Comparison of ENCODE assay signal across 17 cellular contexts in the genomic region with DNA sequence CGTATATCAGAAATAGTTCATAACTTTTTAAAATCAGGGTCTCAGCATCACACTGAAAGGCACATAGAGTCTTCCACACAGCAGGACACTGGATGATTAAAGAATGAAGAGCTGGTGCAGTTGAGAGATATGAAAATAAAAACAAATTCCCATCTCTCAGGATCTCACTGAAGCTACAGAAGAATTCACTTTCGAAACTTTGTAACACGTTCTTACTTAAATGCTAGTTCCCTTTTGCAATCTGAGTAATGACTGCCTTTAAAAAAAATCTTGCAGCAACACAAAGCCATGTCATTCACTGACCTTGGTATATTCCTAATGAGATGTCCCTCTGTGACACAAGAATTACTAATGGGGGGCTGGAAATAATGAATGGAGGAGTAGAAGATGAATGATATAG.
DNase-seq lines count a peak whose midpoint lies in the region; ATAC-seq, FAIRE-seq and TF ChIP-seq lines count a peak whose summit lies in the region.
"Had no signal": no experiment of that assay in that cellular context is flagged by ENCODE, and none has a peak within 500 bp of the region (broad histone marks: within the 10 kb centered on the region; RNA-seq: fewer than 3 reads in every experiment).

No MANE protein-coding gene starts in this region.

- H3K36me3 Mint-ChIP-seq in activated naive CD8-positive, alpha-beta T cell treated with anti-CD3 and anti-CD28 coated beads for 36 hours: no peaks in the 10 kb centered on the region

- TF ChIP-seq CTCF in AG10803 (conservative IDR thresholded peaks at IDR 0.05; ENCODE audit: low read length) (no peak), ascending aorta (IDR thresholded peaks at IDR 0.05) (no peak), osteoblast (IDR thresholded peaks at IDR 0.05; ENCODE audit: extremely low read depth, low read depth, low read length) (no peak)

- DNase-seq in AG10803 (ENCODE audit: low read depth) (peak; percentile 42), MV-4-11 (lab: John Stamatoyannopoulos, UW) (peak; percentile 34), ascending aorta (ENCODE audit: low spot score in 2 of 2) (no peak), osteoblast (ENCODE audit: insufficient read length, low spot score, missing footprints) (no peak), RCC 7860 (ENCODE audit: low spot score) (no peak)
- no peak for DNase-seq in activated naive CD8-positive, alpha-beta T cell treated with anti-CD3 and anti-CD28 coated beads for 36 hours
- DNase-seq: DMS 273 treated with DMSO at 0.1 percent for 48 hours, H9, NCI-H1092 treated with DMSO at 0.1 percent for 48 hours, NCI-H1694, NCI-H2107, NCI-H69, Right ventricle myocardium superior had no signal

- H3K9me3 ChIP-seq in ascending aorta (no peaks in the 10 kb centered on the region), osteoblast (ENCODE audit: low read depth, low read length) (no peaks in the 10 kb centered on the region)

- H3K36me3 ChIP-seq in ascending aorta (no peaks in the 10 kb centered on the region), osteoblast (ENCODE audit: insufficient read depth, low read length) (no peaks in the 10 kb centered on the region)
- H3K36me3 ChIP-seq: BLaER1 had no signal

- peaks cover 24% of the 10 kb centered on the region for H3K4me1 Mint-ChIP-seq in activated naive CD8-positive, alpha-beta T cell treated with anti-CD3 and anti-CD28 coated beads for 36 hours
- H3K4me1 Mint-ChIP-seq: H9 had no signal

- intact Hi-C loops in ascending aorta (cut with DNase I): loop anchor here (5.0 kb wide), 1 partner anchor 109 kb away; no protein-coding TSS in a partner anchor

- no peaks in the 10 kb centered on the region for H4K20me1 ChIP-seq in osteoblast (ENCODE audit: insufficient read depth, low read length)
- H4K20me1 ChIP-seq: BLaER1 had no signal

- peaks cover 5% of the 10 kb centered on the region for H3K79me2 ChIP-seq in osteoblast (ENCODE audit: insufficient read depth, low read length)

- no peaks in the 10 kb centered on the region for H3K9me3 Mint-ChIP-seq in activated naive CD8-positive, alpha-beta T cell treated with anti-CD3 and anti-CD28 coated beads for 36 hours
- H3K9me3 Mint-ChIP-seq: H9 had no signal

- H3K4me3 ChIP-seq in AG10803 (ENCODE audit: low read length) (no peak overlapping the region), ascending aorta (no peak overlapping the region), osteoblast (ENCODE audit: insufficient read depth, low read length) (no peak overlapping the region)
- H3K4me3 ChIP-seq: BLaER1 had no signal

- ATAC-seq in SK-N-SH treated with all-trans-retinoic acid at 6 μM for 48 hours (no peak), GM19351 (IDR thresholded peaks at IDR 0.05; ENCODE audit: unreplicated experiment) (no peak)
- ATAC-seq: Panc1 had no signal

- peak overlapping the region; percentile 21 to 43 for H3K27ac ChIP-seq in ascending aorta
- H3K27ac ChIP-seq in osteoblast (ENCODE audit: low read depth, low read length): peak overlapping the region; percentile 86
- H3K27ac ChIP-seq: BLaER1 had no signal

- no peak overlapping the region for H3K27ac Mint-ChIP-seq in activated naive CD8-positive, alpha-beta T cell treated with anti-CD3 and anti-CD28 coated beads for 36 hours

- H3K4me2 ChIP-seq in osteoblast (ENCODE audit: insufficient read depth, low read length): peak overlapping the region; percentile 31
- H3K4me2 ChIP-seq: BLaER1 had no signal

- H2AFZ ChIP-seq in osteoblast (ENCODE audit: low read length): no peak overlapping the region

- no peaks in the 10 kb centered on the region for H3K27me3 Mint-ChIP-seq in activated naive CD8-positive, alpha-beta T cell treated with anti-CD3 and anti-CD28 coated beads for 36 hours

- H3K27me3 ChIP-seq in ascending aorta (no peaks in the 10 kb centered on the region), osteoblast (ENCODE audit: insufficient read depth, low read length) (no peaks in the 10 kb centered on the region)
- H3K27me3 ChIP-seq: BLaER1 had no signal

- FAIRE-seq in RCC 7860 (lab: Jason Lieb, UNC): no peak

- peaks cover 11 to 23% of the 10 kb centered on the region in 2 donors for H3K4me1 ChIP-seq in ascending aorta
- H3K4me1 ChIP-seq in osteoblast (ENCODE audit: insufficient read depth, low read length): peaks cover 52% of the 10 kb centered on the region

- H3K4me3 Mint-ChIP-seq in activated naive CD8-positive, alpha-beta T cell treated with anti-CD3 and anti-CD28 coated beads for 36 hours: no peak overlapping the region
- H3K4me3 Mint-ChIP-seq: H9 had no signal

TF ChIP-seq in SK-N-SH treated with all-trans-retinoic acid at 6 μM for 48 hours, 23 proteins besides CTCF, POLR2A, EP300 and RAD21:
- TF ChIP-seq OSR1 (CRISPR knock-in tag; IDR thresholded peaks at IDR 0.05) (no peak), RARB (CRISPR knock-in tag; IDR thresholded peaks at IDR 0.05) (no peak), PPARA (CRISPR knock-in tag; IDR thresholded peaks at IDR 0.05; ENCODE audit: borderline replicate concordance) (no peak), ZNF8 (CRISPR knock-in tag; IDR thresholded peaks at IDR 0.05) (no peak), ISL1 (CRISPR knock-in tag; IDR thresholded peaks at IDR 0.05) (no peak), SNAI2 (CRISPR knock-in tag; IDR thresholded peaks at IDR 0.05) (no peak), TOX (CRISPR knock-in tag; IDR thresholded peaks at IDR 0.05; ENCODE audit: borderline replicate concordance) (no peak), ZNF70 (CRISPR knock-in tag; IDR thresholded peaks at IDR 0.05) (no peak), ZFP3 (CRISPR knock-in tag; IDR thresholded peaks at IDR 0.05) (no peak), GLIS3 (CRISPR knock-in tag; IDR thresholded peaks at IDR 0.05) (no peak), ARNTL (CRISPR knock-in tag; IDR thresholded peaks at IDR 0.05; ENCODE audit: borderline replicate concordance, low read depth) (no peak), BACH2 (CRISPR knock-in tag; IDR thresholded peaks at IDR 0.05; ENCODE audit: borderline replicate concordance) (no peak), ZNF565 (CRISPR knock-in tag; conservative IDR thresholded peaks at IDR 0.05; ENCODE audit: low read depth) (no peak), ESRRG (CRISPR knock-in tag; IDR thresholded peaks at IDR 0.05) (no peak), ZFP30 (CRISPR knock-in tag; IDR thresholded peaks at IDR 0.05) (no peak)
- TF ChIP-seq, protein P1, sequence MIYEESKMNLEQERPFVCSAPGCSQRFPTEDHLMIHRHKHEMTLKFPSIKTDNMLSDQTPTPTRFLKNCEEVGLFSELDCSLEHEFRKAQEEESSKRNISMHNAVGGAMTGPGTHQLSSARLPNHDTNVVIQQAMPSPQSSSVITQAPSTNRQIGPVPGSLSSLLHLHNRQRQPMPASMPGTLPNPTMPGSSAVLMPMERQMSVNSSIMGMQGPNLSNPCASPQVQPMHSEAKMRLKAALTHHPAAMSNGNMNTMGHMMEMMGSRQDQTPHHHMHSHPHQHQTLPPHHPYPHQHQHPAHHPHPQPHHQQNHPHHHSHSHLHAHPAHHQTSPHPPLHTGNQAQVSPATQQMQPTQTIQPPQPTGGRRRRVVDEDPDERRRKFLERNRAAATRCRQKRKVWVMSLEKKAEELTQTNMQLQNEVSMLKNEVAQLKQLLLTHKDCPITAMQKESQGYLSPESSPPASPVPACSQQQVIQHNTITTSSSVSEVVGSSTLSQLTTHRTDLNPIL (CRISPR knock-in tag; IDR thresholded peaks at IDR 0.05; ENCODE audit: low read depth): no peak
- TF ChIP-seq, protein P2, sequence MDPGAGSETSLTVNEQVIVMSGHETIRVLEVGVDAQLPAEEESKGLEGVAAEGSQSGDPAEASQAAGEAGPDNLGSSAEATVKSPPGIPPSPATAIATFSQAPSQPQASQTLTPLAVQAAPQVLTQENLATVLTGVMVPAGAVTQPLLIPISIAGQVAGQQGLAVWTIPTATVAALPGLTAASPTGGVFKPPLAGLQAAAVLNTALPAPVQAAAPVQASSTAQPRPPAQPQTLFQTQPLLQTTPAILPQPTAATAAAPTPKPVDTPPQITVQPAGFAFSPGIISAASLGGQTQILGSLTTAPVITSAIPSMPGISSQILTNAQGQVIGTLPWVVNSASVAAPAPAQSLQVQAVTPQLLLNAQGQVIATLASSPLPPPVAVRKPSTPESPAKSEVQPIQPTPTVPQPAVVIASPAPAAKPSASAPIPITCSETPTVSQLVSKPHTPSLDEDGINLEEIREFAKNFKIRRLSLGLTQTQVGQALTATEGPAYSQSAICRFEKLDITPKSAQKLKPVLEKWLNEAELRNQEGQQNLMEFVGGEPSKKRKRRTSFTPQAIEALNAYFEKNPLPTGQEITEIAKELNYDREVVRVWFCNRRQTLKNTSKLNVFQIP (CRISPR knock-in tag; IDR thresholded peaks at IDR 0.05; ENCODE audit: borderline replicate concordance, low read depth): no peak
- TF ChIP-seq, protein P3, sequence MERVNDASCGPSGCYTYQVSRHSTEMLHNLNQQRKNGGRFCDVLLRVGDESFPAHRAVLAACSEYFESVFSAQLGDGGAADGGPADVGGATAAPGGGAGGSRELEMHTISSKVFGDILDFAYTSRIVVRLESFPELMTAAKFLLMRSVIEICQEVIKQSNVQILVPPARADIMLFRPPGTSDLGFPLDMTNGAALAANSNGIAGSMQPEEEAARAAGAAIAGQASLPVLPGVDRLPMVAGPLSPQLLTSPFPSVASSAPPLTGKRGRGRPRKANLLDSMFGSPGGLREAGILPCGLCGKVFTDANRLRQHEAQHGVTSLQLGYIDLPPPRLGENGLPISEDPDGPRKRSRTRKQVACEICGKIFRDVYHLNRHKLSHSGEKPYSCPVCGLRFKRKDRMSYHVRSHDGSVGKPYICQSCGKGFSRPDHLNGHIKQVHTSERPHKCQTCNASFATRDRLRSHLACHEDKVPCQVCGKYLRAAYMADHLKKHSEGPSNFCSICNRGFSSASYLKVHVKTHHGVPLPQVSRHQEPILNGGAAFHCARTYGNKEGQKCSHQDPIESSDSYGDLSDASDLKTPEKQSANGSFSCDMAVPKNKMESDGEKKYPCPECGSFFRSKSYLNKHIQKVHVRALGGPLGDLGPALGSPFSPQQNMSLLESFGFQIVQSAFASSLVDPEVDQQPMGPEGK (CRISPR knock-in tag; IDR thresholded peaks at IDR 0.05; ENCODE audit: borderline replicate concordance): no peak

Comparison
In these comparisons a context has a peak if more than half of its experiments do, and no peak if none do; other contexts are left out.
1. DNase-seq: peak in AG10803 (single experiment) and MV-4-11 (single experiment); none in ascending aorta (0 of 2), osteoblast (single experiment), activated naive CD8-positive, alpha-beta T cell treated with anti-CD3 and anti-CD28 coated beads for 36 hours (single experiment) and RCC 7860 (single experiment).